ENCODE assay signal across 29 cellular contexts in the genomic region with DNA sequence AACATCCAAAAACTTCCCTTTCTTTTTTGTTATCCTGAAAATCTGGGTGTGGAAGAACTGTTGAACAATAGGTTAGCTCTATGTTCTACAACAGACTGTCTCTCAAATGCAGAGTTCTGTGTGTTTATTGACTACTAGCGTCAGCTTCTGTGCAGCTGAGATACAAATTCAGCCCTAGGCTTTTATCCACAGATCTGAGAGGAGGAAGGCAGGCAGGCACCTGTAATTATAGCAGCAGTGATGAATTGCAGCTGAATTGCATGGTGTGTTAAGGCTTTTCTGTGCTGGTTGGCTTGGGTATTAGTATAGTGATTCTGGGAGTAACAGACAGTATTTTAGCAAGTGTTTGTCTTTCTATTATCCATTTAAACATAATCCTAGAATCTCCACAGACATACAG. TPM values are rescaled to one million over a fixed set of nuclear protein-coding genes. Genes with fewer than 3 reads are reported as not detected.
"Had no signal": no experiment of that assay in that cellular context is flagged by ENCODE, and none has a peak within 500 bp of the region (broad histone marks: within the 10 kb centered on the region; RNA-seq: fewer than 3 reads in every experiment).

No MANE protein-coding gene starts in this region.

- H3K9me3 ChIP-seq: left lung, sigmoid colon, stomach, suprapubic skin had no signal

- H3K4me1 ChIP-seq: left lung, sigmoid colon, stomach, suprapubic skin, tibial nerve had no signal

- H3K27me3 ChIP-seq: hepatocyte, left lung, sigmoid colon, stomach, suprapubic skin, tibial nerve had no signal

- H3K27ac ChIP-seq: hepatocyte, left lung, sigmoid colon, stomach, suprapubic skin, tibial nerve had no signal

- H3K4me2 ChIP-seq: hepatocyte, smooth muscle cell had no signal

- H3K36me3 ChIP-seq: left lung, sigmoid colon, stomach, suprapubic skin, tibial nerve had no signal

- H3K4me3 ChIP-seq: hepatocyte, left lung, lung, sigmoid colon, smooth muscle cell, stomach, suprapubic skin, tibial nerve had no signal

- DNase-seq: activated B cell treated with CpG ODN at 0.5 μM for 24 hours; activated CD4-positive, alpha-beta T cell treated with anti-CD3 and anti-CD28 coated beads for 36 hours; activated CD4-positive, alpha-beta T cell treated with anti-CD3 and anti-CD28 coated beads, Interleukin-2, amount 50 U/mL, for 4 hours; activated CD8-positive, alpha-beta memory T cell treated with anti-CD3 and anti-CD28 coated beads, Interleukin-2, amount 50 U/mL, for 48 hours; activated naive CD4-positive, alpha-beta T cell treated with Interleukin-2 at 50 U/mL for 16 hours; activated naive CD8-positive, alpha-beta T cell treated with anti-CD3 and anti-CD28 coated beads for 36 hours; activated T-cell treated with anti-CD3 and anti-CD28 coated beads, Interleukin-2, amount 50 U/mL, for 4 hours; central memory CD4-positive, alpha-beta T cell; dermis blood vessel endothelial cell; effector memory CD8-positive, alpha-beta T cell; glutamatergic neuron; immature natural killer cell; kidney glomerular epithelial cell; left lung; naive thymus-derived CD8-positive, alpha-beta T cell; retina; sigmoid colon; stimulated activated CD4-positive, alpha-beta T cell treated with anti-CD3 and anti-CD28 coated beads, Interleukin-15, amount 100 ng/mL, for 24 hours; stomach had no signal

- ATAC-seq: activated CD4-positive, alpha-beta T cell treated with anti-CD3 and anti-CD28 coated beads for 36 hours; activated T-cell treated with anti-CD3 and anti-CD28 coated beads, Interleukin-2, amount 50 U/mL, for 4 hours; effector memory CD8-positive, alpha-beta T cell; esophagus mucosa; left lung; naive thymus-derived CD8-positive, alpha-beta T cell; stimulated activated memory B cell treated with anti-CD40 and anti-IgM and Interleukin-4, amounts not matched to agents 10 μg/mL and 1 μg/mL and 100 μg/mL, for 72 hours had no signal

- H3K79me2 ChIP-seq: hepatocyte had no signal

- H2AFZ ChIP-seq: hepatocyte had no signal

RNA-seq across cellular contexts. Expression of gene GRIK2, which starts 24.4 kb away (rescaled TPM):
- total RNA-seq: activated CD4-positive, alpha-beta T cell treated with anti-CD3 and anti-CD28 coated beads for 36 hours; activated CD8-positive, alpha-beta memory T cell treated with anti-CD3 and anti-CD28 coated beads for 36 hours; activated naive CD8-positive, alpha-beta T cell treated with anti-CD3 and anti-CD28 coated beads for 36 hours; activated T-cell treated with anti-CD3 and anti-CD28 coated beads, Interleukin-2, amount 50 U/mL, for 4 hours; activated T-helper 2 cell treated with anti-CD3 and anti-CD28 coated beads, Interferon-gamma antibody, Interleukin-2, Interleukin-4, amounts not matched to agents 10 μg/mL and 5 μg/mL and 100 μg/mL, durations not matched to agents 14 hours and 24 hours and 36 hours; endothelial cell of umbilical vein; naive thymus-derived CD8-positive, alpha-beta T cell had no signal
- polyA plus RNA-seq: endothelial cell of umbilical vein; immature natural killer cell; naive thymus-derived CD8-positive, alpha-beta T cell had no signal
